In genomic region chr22:20437253-20438065, GRCh38 we compare ENCODE assay signal across 8 cellular contexts. TPM values are rescaled to one million over a fixed set of nuclear protein-coding genes. Genes with fewer than 3 reads are reported as not detected.
A peak's percentile ranks its signal among the peaks of the same experiment; 100 is the strongest.
DNase-seq lines count a peak whose midpoint lies in the region; ATAC-seq and TF ChIP-seq lines count a peak whose summit lies in the region.

Gene SCARF2, minus strand, starts transcription at chr22:20437825. Its CDS starts 71 bp downstream, at chr22:20437754.

- no peak for ATAC-seq in HG02870 (IDR thresholded peaks at IDR 0.05; ENCODE audit: unreplicated experiment)

- TF ChIP-seq POLR2A in ovary (IDR thresholded peaks at IDR 0.05): no peak

- peak within 1 kb of the TSS; percentile 81 for H3K4me3 ChIP-seq in ovary

- H3K9me3 ChIP-seq in ovary: no peaks in the 10 kb centered on the region

- H3K27me3 ChIP-seq in ovary: no peaks in the 10 kb centered on the region

- TF ChIP-seq EP300 in ovary (IDR thresholded peaks at IDR 0.05): no peak

- no peak for TF ChIP-seq CTCF in VCaP (conservative IDR thresholded peaks at IDR 0.05)
- no peak for TF ChIP-seq CTCF in ovary (IDR thresholded peaks at IDR 0.05)

- H3K27ac ChIP-seq in VCaP: peak within 1 kb of the TSS; percentile 79
- H3K27ac ChIP-seq in ovary: peak within 1 kb of the TSS; percentile 91 to 93

- H3K4me1 ChIP-seq in ovary (ENCODE audit: insufficient read depth): peaks cover 15% of the 10 kb centered on the region

- no peaks in the 10 kb centered on the region for H3K36me3 ChIP-seq in ovary

- 0 to 1% (median 0%) methylated on average over 42 to 87 of the region's 87 CpGs for WGBS in ovary, 3 donors

- DNase-seq in NCI-H1417 (lab: John Stamatoyannopoulos, UW) (peak in 2 of 3 experiments; percentile 25 to 31), NCI-H1417 treated with DMSO at 0.1 percent for 48 hours (lab: John Stamatoyannopoulos, UW) (no peak), glomerular visceral epithelial cell (ENCODE audit: extremely low spot score) (peak; percentile 54), ovary (peak; percentile 78 to 89 (median 81)), NCI-H2196 (lab: John Stamatoyannopoulos, UW; ENCODE audit: unreplicated experiment) (no peak), NOMO-1 treated with DMSO at 0.1 percent for 48 hours (lab: John Stamatoyannopoulos, UW; ENCODE audit: unreplicated experiment) (no peak)

- intact Hi-C loops in ovary (cut with DNase I): loop anchor here in 1 of 4 donors (2.0 kb wide), 1 partner anchor 17 kb away; no protein-coding TSS in a partner anchor

RNA-seq across cellular contexts. Expression of gene SCARF2, which starts in this region (rescaled TPM):
- 10 to 100 TPM; 16.5 to 44.6 (median 30.0) TPM for total RNA-seq in ovary
- polyA plus RNA-seq in ovary: 10 to 100 TPM in 1 of 2 donors, 1 to 10 TPM in 1; 2.1 to 14.1 TPM

Comparison
In these comparisons a context has a peak if more than half of its experiments do, and no peak if none do; other contexts are left out.
1. DNase-seq: peak in NCI-H1417 (2 of 3), glomerular visceral epithelial cell (single experiment) and ovary (5 of 5); none in NCI-H1417 treated with DMSO at 0.1 percent for 48 hours (single experiment), NCI-H2196 (single experiment) and NOMO-1 treated with DMSO at 0.1 percent for 48 hours (single experiment).